Comparison of ENCODE assay signal across 18 cellular contexts in the genomic region with DNA sequence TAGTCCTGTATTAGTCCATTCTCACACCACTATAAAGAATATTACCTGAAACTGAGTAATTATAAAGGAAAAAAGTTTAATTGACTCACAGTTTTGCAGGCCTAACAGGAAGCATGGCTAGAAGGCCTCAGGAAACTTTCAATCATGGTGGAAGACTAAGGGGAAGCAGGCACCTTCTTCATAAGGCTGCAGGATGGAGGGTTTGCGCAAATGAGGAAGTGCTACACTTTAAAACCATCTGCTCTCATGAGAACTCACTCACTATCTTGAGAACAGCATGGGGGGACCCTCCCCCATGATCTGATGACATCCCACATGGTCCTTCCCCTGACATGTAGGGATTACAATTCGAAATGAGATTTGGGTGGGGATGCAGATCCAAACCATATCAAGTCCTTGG. TPM values are rescaled to one million over a fixed set of nuclear protein-coding genes. Genes with fewer than 3 reads are reported as not detected.
"Had no signal": no experiment of that assay in that cellular context is flagged by ENCODE, and none has a peak within 500 bp of the region (broad histone marks: within the 10 kb centered on the region; RNA-seq: fewer than 3 reads in every experiment).

No MANE protein-coding gene starts in this region.

- H3K27ac Mint-ChIP-seq: activated naive CD8-positive, alpha-beta T cell treated with anti-CD3 and anti-CD28 coated beads, Interleukin-2, amount 50 U/mL, for 24 hours; activated T-helper 1 cell treated with anti-CD3 and anti-CD28 coated beads, Interleukin-12 subunit alpha, Interleukin-12 subunit beta, Interleukin-2, Interleukin-4 antibody, amounts not matched to agents 30 ng/mL and 10 ng/mL and 1 ng/mL, durations not matched to agents 14 hours and 24 hours and 36 hours; nephron; progenitor cell of endocrine pancreas had no signal

- H3K4me1 Mint-ChIP-seq: activated naive CD8-positive, alpha-beta T cell treated with anti-CD3 and anti-CD28 coated beads, Interleukin-2, amount 50 U/mL, for 24 hours; nephron had no signal

- H3K4me3 Mint-ChIP-seq: activated naive CD8-positive, alpha-beta T cell treated with anti-CD3 and anti-CD28 coated beads, Interleukin-2, amount 50 U/mL, for 24 hours; activated T-helper 1 cell treated with anti-CD3 and anti-CD28 coated beads, Interleukin-12 subunit alpha, Interleukin-12 subunit beta, Interleukin-2, Interleukin-4 antibody, amounts not matched to agents 30 ng/mL and 10 ng/mL and 1 ng/mL, durations not matched to agents 14 hours and 24 hours and 36 hours; nephron had no signal

- ATAC-seq: activated naive CD8-positive, alpha-beta T cell treated with anti-CD3 and anti-CD28 coated beads, Interleukin-2, amount 50 U/mL, for 24 hours; left lobe of liver; right cardiac atrium had no signal

- DNase-seq: activated CD4-positive, alpha-beta T cell treated with anti-CD3 and anti-CD28 coated beads for 4 hours; activated naive CD4-positive, alpha-beta T cell treated with Interleukin-2 at 50 U/mL for 16 hours; activated naive CD8-positive, alpha-beta T cell treated with anti-CD3 and anti-CD28 coated beads, Interleukin-2, amount 50 U/mL, for 24 hours; colonic mucosa; foreskin melanocyte; head of caudate nucleus; islet precursor cell; mammary epithelial cell; occipital lobe; right cardiac atrium; small intestine; tibial artery; uterus had no signal

- H3K9me3 Mint-ChIP-seq: activated naive CD8-positive, alpha-beta T cell treated with anti-CD3 and anti-CD28 coated beads, Interleukin-2, amount 50 U/mL, for 24 hours; activated T-helper 1 cell treated with anti-CD3 and anti-CD28 coated beads, Interleukin-12 subunit alpha, Interleukin-12 subunit beta, Interleukin-2, Interleukin-4 antibody, amounts not matched to agents 30 ng/mL and 10 ng/mL and 1 ng/mL, durations not matched to agents 14 hours and 24 hours and 36 hours had no signal

RNA-seq across cellular contexts. Expression of a gene that starts 12.1 kb away (rescaled TPM):
- total RNA-seq: activated T-helper 1 cell treated with anti-CD3 and anti-CD28 coated beads, Interleukin-12 subunit alpha, Interleukin-12 subunit beta, Interleukin-2, Interleukin-4 antibody, amounts not matched to agents 30 ng/mL and 10 ng/mL and 1 ng/mL, durations not matched to agents 14 hours and 24 hours and 36 hours; cardiac muscle cell; colonic mucosa; left lobe of liver; mammary epithelial cell; occipital lobe; progenitor cell of endocrine pancreas; right cardiac atrium; uterus had no signal
